In the genomic region with DNA sequence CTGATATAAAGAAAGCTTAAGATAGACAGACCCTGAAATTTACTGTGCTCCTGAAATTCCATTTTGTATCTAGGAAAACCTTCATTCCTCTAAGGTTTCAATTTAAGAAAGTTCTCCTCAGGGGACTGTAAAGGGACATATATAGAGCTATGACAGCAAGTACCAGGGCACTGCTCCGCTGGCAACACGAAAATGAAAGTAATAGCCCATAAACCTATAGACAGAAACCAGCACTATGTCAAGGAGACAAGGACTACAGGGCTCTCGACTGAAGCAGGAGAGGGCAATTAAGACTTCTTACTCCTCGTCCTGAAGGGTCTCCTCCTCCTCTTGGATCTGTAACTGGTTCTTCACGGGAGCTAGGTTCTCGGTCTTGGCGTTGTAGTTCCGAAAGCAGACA, we compare ENCODE assay signal across 25 cellular contexts. TPM values are rescaled to one million over a fixed set of nuclear protein-coding genes. Genes with fewer than 3 reads are reported as not detected.
DNase-seq lines count a peak whose midpoint lies in the region; ATAC-seq, FAIRE-seq and TF ChIP-seq lines count a peak whose summit lies in the region.
"Had no signal": no experiment of that assay in that cellular context is flagged by ENCODE, and none has a peak within 500 bp of the region (broad histone marks: within the 10 kb centered on the region; RNA-seq: fewer than 3 reads in every experiment).

No MANE protein-coding gene starts in this region.

- H3K4me3 Mint-ChIP-seq in type B pancreatic cell: no peak overlapping the region
- H3K4me3 Mint-ChIP-seq: activated CD4-positive, alpha-beta T cell treated with anti-CD3 and anti-CD28 coated beads for 36 hours; CD4-positive, alpha-beta T cell; stimulated activated memory B cell treated with anti-CD40 and anti-IgM and Interleukin-4, amounts not matched to agents 10 μg/mL and 1 μg/mL and 100 μg/mL, for 72 hours had no signal

- no peaks in the 10 kb centered on the region for H3K27me3 ChIP-seq in K562 (ENCODE audit: control insufficient read depth in 2 of 2, insufficient read depth in 2 of 2, low read length in 2 of 2)
- H3K27me3 ChIP-seq: uterus had no signal

- no peaks in the 10 kb centered on the region for H3K79me2 ChIP-seq in K562 (ENCODE audit: control insufficient read depth, insufficient read depth, low read length)

- peak; percentile 58 for ATAC-seq in GM19324 (IDR thresholded peaks at IDR 0.05; ENCODE audit: low FRiP score, unreplicated experiment)
- ATAC-seq in K562: peak; percentile 67
- ATAC-seq in GM21723 (IDR thresholded peaks at IDR 0.05; ENCODE audit: unreplicated experiment): no peak
- ATAC-seq: activated CD4-positive, alpha-beta T cell treated with anti-CD3 and anti-CD28 coated beads for 36 hours; HCT116 had no signal

- H3K36me3 ChIP-seq in K562 (ENCODE audit: control insufficient read depth, insufficient read depth, low read length): no peaks in the 10 kb centered on the region
- H3K36me3 ChIP-seq: breast epithelium, suprapubic skin, uterus had no signal

- no peaks in the 10 kb centered on the region for H3K9me1 ChIP-seq in K562 (ENCODE audit: control insufficient read depth, insufficient read depth, low read length)

- no peak for FAIRE-seq in K562 (lab: Jason Lieb, UNC)

- H3K9me3 ChIP-seq in K562 (replicated peaks; ENCODE audit: control insufficient read depth, insufficient read depth, low read depth, low read length): no peaks in the 10 kb centered on the region
- H3K9me3 ChIP-seq: breast epithelium, suprapubic skin, uterus had no signal

- peak overlapping the region; percentile 25 for H3K4me3 ChIP-seq in K562
- H3K4me3 ChIP-seq: breast epithelium, coronary artery, lung, suprapubic skin, uterus had no signal

- TF ChIP-seq POLR2A in K562 (conservative IDR thresholded peaks at IDR 0.05): no peak

- peak overlapping the region; percentile 53 to 64; a peak in 3 of 4 replicates for H3K9ac ChIP-seq in K562 (ENCODE audit: insufficient read depth in 1 of 2, low read depth in 2 of 2, low read length in 2 of 2)
- H3K9ac ChIP-seq: KMS-11 had no signal

- H3K4me1 ChIP-seq in K562 (replicated peaks in 1 of 2; ENCODE audit: control insufficient read depth in 2 of 2, insufficient read depth in 2 of 2, low read length in 2 of 2): peaks cover 0 to 6% of the 10 kb centered on the region in 2 experiments; a peak in 1 of 5 replicates
- H3K4me1 ChIP-seq: breast epithelium, uterus had no signal

- intact Hi-C loops in K562 (cut with micrococcal nuclease): no loop called here

- H3K4me2 ChIP-seq in K562 (ENCODE audit: insufficient read depth, low read length): peak overlapping the region; percentile 76
- H3K4me2 ChIP-seq: KMS-11 had no signal

- BruUV-seq in K562 (replicated peaks; lab: Mats Ljungman, UMichigan): no TSS peak

- in situ Hi-C loops in K562 (cut with MboI): no loop called here

- CTCF ChIA-PET in K562 (lab: Yijun Ruan, JAX; ENCODE audit: low intra/inter-chr PET ratio): no interaction called here

- no peak overlapping the region for H3K27ac Mint-ChIP-seq in type B pancreatic cell
- H3K27ac Mint-ChIP-seq: activated CD4-positive, alpha-beta T cell treated with anti-CD3 and anti-CD28 coated beads for 36 hours; CD4-positive, alpha-beta T cell; stimulated activated memory B cell treated with anti-CD40 and anti-IgM and Interleukin-4, amounts not matched to agents 10 μg/mL and 1 μg/mL and 100 μg/mL, for 72 hours had no signal

- H3K9me3 Mint-ChIP-seq in type B pancreatic cell: no peaks in the 10 kb centered on the region
- H3K9me3 Mint-ChIP-seq: CD4-positive, alpha-beta T cell; stimulated activated memory B cell treated with anti-CD40 and anti-IgM and Interleukin-4, amounts not matched to agents 10 μg/mL and 1 μg/mL and 100 μg/mL, for 72 hours had no signal

- H3K4me1 Mint-ChIP-seq in type B pancreatic cell (ENCODE audit: unreplicated experiment): no peaks in the 10 kb centered on the region

- peak overlapping the region; percentile 92 for H2AFZ ChIP-seq in K562 (ENCODE audit: low read depth, low read length)

- TF ChIP-seq CTCF in K562 (IDR thresholded peaks at IDR 0.05 in 2 of 3, conservative IDR thresholded peaks at IDR 0.05 in 1 of 3; ENCODE audit: insufficient read depth in 2 of 3, low read depth in 1 of 3, low read length in 3 of 3) (no peak), type B pancreatic cell (conservative IDR thresholded peaks at IDR 0.05) (no peak)

- TF ChIP-seq RAD21 in K562 (CRISPR knock-in tag; conservative IDR thresholded peaks at IDR 0.05 in 1 of 2, IDR thresholded peaks at IDR 0.05 in 1 of 2): no peak

- no peaks in the 10 kb centered on the region for H4K20me1 ChIP-seq in K562 (replicated peaks; ENCODE audit: control insufficient read depth, insufficient read depth, low read length)

- H3K27ac ChIP-seq in K562 (ENCODE audit: extremely low read depth, low read depth, low read length): peak overlapping the region; percentile 19; the same call in 1 of the 3 replicates
- H3K27ac ChIP-seq: breast epithelium, coronary artery, KMS-11, suprapubic skin, uterus had no signal

- POLR2A ChIA-PET in K562 (lab: Yijun Ruan, JAX): interaction anchor here (2.3 kb wide), 1 partner anchor 15 kb away, joined by 7 read pairs; no protein-coding TSS in a partner anchor

- no peak for TF ChIP-seq EP300 in K562 (IDR thresholded peaks at IDR 0.05; ENCODE audit: low read length)

- 30% methylated on average over 8 of the region's 8 CpGs for WGBS in K562 (ENCODE audit: insufficient coverage, low coverage, missing lambda C conversion rate)

- peaks cover 6% of the 10 kb centered on the region for H3K36me3 Mint-ChIP-seq in type B pancreatic cell
- H3K36me3 Mint-ChIP-seq: stimulated activated memory B cell treated with anti-CD40 and anti-IgM and Interleukin-4, amounts not matched to agents 10 μg/mL and 1 μg/mL and 100 μg/mL, for 72 hours had no signal

- peaks cover 28% of the 10 kb centered on the region for H3K27me3 Mint-ChIP-seq in type B pancreatic cell

- DNase-seq in DMS53 treated with DMSO at 0.1 percent for 48 hours (lab: John Stamatoyannopoulos, UW; ENCODE audit: unreplicated experiment) (peak; percentile 8), NAMALWA (ENCODE audit: low spot score) (peak; percentile 14), K562 (ENCODE audit: extremely low read depth in 1 of 4, low spot score in 3 of 4) (no peak), type B pancreatic cell (ENCODE audit: extremely low spot score, unreplicated experiment) (no peak)
- DNase-seq in activated CD4-positive, CD25-positive, alpha-beta regulatory T cell (lab: John Stamatoyannopoulos, UW): no peak
- DNase-seq: activated CD4-positive, alpha-beta T cell treated with anti-CD3 and anti-CD28 coated beads for 36 hours; activated CD8-positive, alpha-beta memory T cell treated with anti-CD3 and anti-CD28 coated beads for 24 hours; activated naive CD4-positive, alpha-beta T cell treated with Interleukin-2 at 50 U/mL for 16 hours; activated T-cell treated with anti-CD3 and anti-CD28 coated beads, Interleukin-2, amount 50 U/mL, for 48 hours; CD4-positive, alpha-beta T cell; NCI-H1092; NCI-H2029 treated with DMSO at 0.1 percent for 48 hours; NCI-H510A; stimulated activated CD4-positive, alpha-beta T cell treated with anti-CD3 and anti-CD28 coated beads, Interleukin-2, amount 100 ng/mL, for 24 hours; SW 1271; uterus had no signal

TF ChIP-seq in K562, 482 proteins besides CTCF, POLR2A, EP300 and RAD21 (continues in another document):
- TF ChIP-seq MYC (IDR thresholded peaks at IDR 0.05; ENCODE audit: low read depth, low read length) (no peak), MYC (CRISPR knock-in tag; IDR thresholded peaks at IDR 0.05; ENCODE audit: borderline replicate concordance, low read depth) (no peak), MBD1 (CRISPR knock-in tag; IDR thresholded peaks at IDR 0.05) (no peak), BACH1 (tag; IDR thresholded peaks at IDR 0.05) (no peak), ZNF263 (CRISPR knock-in tag; IDR thresholded peaks at IDR 0.05; ENCODE audit: borderline replicate concordance) (no peak), ELF2 (CRISPR knock-in tag; IDR thresholded peaks at IDR 0.05) (no peak)
- TF ChIP-seq, protein P1, sequence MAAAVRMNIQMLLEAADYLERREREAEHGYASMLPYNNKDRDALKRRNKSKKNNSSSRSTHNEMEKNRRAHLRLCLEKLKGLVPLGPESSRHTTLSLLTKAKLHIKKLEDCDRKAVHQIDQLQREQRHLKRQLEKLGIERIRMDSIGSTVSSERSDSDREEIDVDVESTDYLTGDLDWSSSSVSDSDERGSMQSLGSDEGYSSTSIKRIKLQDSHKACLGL (CRISPR knock-in tag; IDR thresholded peaks at IDR 0.05; ENCODE audit: borderline replicate concordance, poor library complexity, severe bottlenecking): no peak

RNA-seq across cellular contexts. Expression of gene FEZ1, which starts 6.9 kb away (rescaled TPM):
- total RNA-seq in K562 (2011; cell fraction: chromatin; rRNA removed; ENCODE audit: low replicate concordance): 4.1 and 5.5 TPM in 2 replicates
- 1.3 and 1.6 TPM in 2 replicates for total RNA-seq in K562 (2011; cell fraction: nucleolus; rRNA removed)
- 5.9 and 6.2 TPM in 2 replicates for total RNA-seq in K562 (2011; cell fraction: nucleoplasm; rRNA removed)
- 6.7 and 10.0 TPM in 2 replicates for total RNA-seq in K562 (2014; rRNA removed)
- total RNA-seq in K562 (2014; rRNA removed; fragmentation: Illumina TruSeq; extraction: Trizol): 7.5 and 8.5 TPM in 2 replicates
- total RNA-seq in K562 (2015; rRNA removed; fragmentation: Illumina TruSeq; extraction: Trizol): 8.1 and 8.8 TPM in 2 replicates
- total RNA-seq in K562 (2021): 7.9 and 8.2 TPM in 2 replicates
- polyA plus RNA-seq in K562 (2011; rRNA removed): 10.6 and 13.0 TPM in 2 replicates
- 7.9 and 11.9 TPM in 2 replicates for polyA plus RNA-seq in K562 (2011; cell fraction: cytosol; rRNA removed)
- 4.2 and 9.9 TPM in 2 replicates for polyA plus RNA-seq in K562 (2011; cell fraction: nucleus; rRNA removed)
- polyA plus RNA-seq in K562 (2012): 11.3 and 11.6 TPM in 2 replicates
- polyA plus RNA-seq in K562 (2014; fragmentation: Illumina TruSeq; extraction: Trizol): 9.2 and 11.2 TPM in 2 replicates
- polyA plus RNA-seq in K562 (2014; fragmentation: Nextera tagmentation; extraction: Ambion mirVana): 1 to 10 TPM; 4.6 to 5.1 TPM
- 6.6 and 9.2 TPM in 2 replicates for polyA plus RNA-seq in K562 (2014; rRNA removed)
- 7.7 and 14.4 TPM in 2 replicates for polyA minus RNA-seq in K562 (2011; rRNA and poly(A)+ RNA removed)
- polyA minus RNA-seq in K562 (2011; cell fraction: cytosol; rRNA and poly(A)+ RNA removed): 4.2 and 6.9 TPM in 2 replicates
- polyA minus RNA-seq in K562 (2011; cell fraction: nucleus; rRNA and poly(A)+ RNA removed): 0.94 and 4.2 TPM in 2 replicates
- 2.1 and 30.5 TPM in 2 replicates for total RNA-seq in type B pancreatic cell (ENCODE audit: low replicate concordance)
- total RNA-seq: CD4-positive, alpha-beta T cell had no signal

Comparison
In these comparisons a context has a peak if more than half of its experiments do, and no peak if none do; other contexts are left out.
1. DNase-seq: peak in DMS53 treated with DMSO at 0.1 percent for 48 hours (single experiment) and NAMALWA (single experiment); none in K562 (0 of 4), activated CD4-positive, CD25-positive, alpha-beta regulatory T cell (0 of 4) and type B pancreatic cell (single experiment).